In the genomic region with DNA sequence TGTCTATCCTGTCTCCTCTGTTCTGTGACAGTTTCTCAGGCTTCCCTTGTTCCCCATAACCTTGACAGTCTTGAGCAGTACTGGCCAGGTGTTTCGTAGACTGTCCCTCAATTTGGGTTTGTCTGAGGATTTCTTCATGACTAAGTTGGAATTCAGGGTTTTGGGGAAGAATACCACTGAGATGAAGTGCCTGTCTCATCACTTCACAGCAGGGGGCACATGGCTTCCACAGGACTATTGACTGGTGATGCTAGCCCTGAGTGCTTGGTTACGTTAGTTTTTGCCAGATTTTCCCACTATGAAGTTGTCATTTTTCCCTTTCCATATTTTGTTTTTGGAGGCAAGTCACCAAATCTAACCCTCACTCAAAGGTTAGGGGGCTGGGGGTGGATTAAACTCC, we compare ENCODE assay signal across 13 cellular contexts. TPM values are rescaled to one million over a fixed set of nuclear protein-coding genes. Genes with fewer than 3 reads are reported as not detected.
DNase-seq lines count a peak whose midpoint lies in the region; ATAC-seq and TF ChIP-seq lines count a peak whose summit lies in the region.
"Had no signal": no experiment of that assay in that cellular context is flagged by ENCODE, and none has a peak within 500 bp of the region (broad histone marks: within the 10 kb centered on the region; RNA-seq: fewer than 3 reads in every experiment).

No MANE protein-coding gene starts in this region.

- POLR2A ChIA-PET in BJ (lab: Charles Lee) (no interaction called here), HEK293T (lab: Yijun Ruan, JAX) (no interaction called here)

- H3K36me3 ChIP-seq in BJ (ENCODE audit: control insufficient read depth, insufficient read depth, low read length) = no peaks in the 10 kb centered on the region
- H3K36me3 ChIP-seq: vagina had no signal

- in situ Hi-C loops in astrocyte of the spinal cord (cut with HindIII; ENCODE audit: low sequenced_read_pairs) = no loop called here

- ATAC-seq in GM18502 (IDR thresholded peaks at IDR 0.05; ENCODE audit: poor library complexity, unreplicated experiment) (no peak), HG03432 (IDR thresholded peaks at IDR 0.05; ENCODE audit: unreplicated experiment) (no peak)

- no peaks in the 10 kb centered on the region for H3K27me3 ChIP-seq in BJ (ENCODE audit: control insufficient read depth, insufficient read depth, low read length)
- H3K27me3 ChIP-seq: vagina had no signal

- H3K4me3 ChIP-seq in BJ (ENCODE audit: low read depth, low read length) (no peak overlapping the region), astrocyte of the spinal cord (ENCODE audit: low read depth, low read length) (no peak overlapping the region)
- H3K4me3 ChIP-seq: vagina had no signal

- DNase-seq in BJ (ENCODE audit: low read depth) (no peak), HEK293T (ENCODE audit: extremely low spot score) (peak; percentile 22), astrocyte of the spinal cord (ENCODE audit: low read depth, low spot score) (no peak), kidney tubule cell (ENCODE audit: low spot score) (peak; percentile 11)
- DNase-seq in activated naive CD4-positive, alpha-beta T cell (lab: John Stamatoyannopoulos, UW) = no peak
- no peak for DNase-seq in activated CD4-positive, alpha-beta T cell treated with anti-CD3 and anti-CD28 coated beads, Interleukin-2, amount 50 U/mL, for 4 hours
- DNase-seq: activated B cell treated with CpG ODN at 0.5 μM for 24 hours, NCI-H226, Right ventricle myocardium superior had no signal

- CTCF ChIA-PET in BJ (lab: Yijun Ruan, JAX) = interaction anchor here (2.1 kb wide), 1 partner anchor 382 kb away, joined by 9 read pairs; no protein-coding TSS in a partner anchor
- CTCF ChIA-PET in HEK293T (lab: Yijun Ruan, JAX) = interaction anchor here (1.6 kb wide), 1 partner anchor 14 kb away, joined by 4 read pairs; no protein-coding TSS in a partner anchor

- TF ChIP-seq CTCF in BJ (IDR thresholded peaks at IDR 0.05; ENCODE audit: insufficient read depth, low read depth, low read length) (0 out of 2 replicates have a peak, but pooled peaks have one; percentile 30), astrocyte of the spinal cord (IDR thresholded peaks at IDR 0.05; ENCODE audit: low read depth, low read length) (peak; percentile 17)

TF ChIP-seq in HEK293T, 16 proteins besides CTCF, POLR2A, EP300 and RAD21:
- TF ChIP-seq L3MBTL2 (conservative IDR thresholded peaks at IDR 0.05) (no peak), ZNF384 (IDR thresholded peaks at IDR 0.05) (no peak), CTBP1 (IDR thresholded peaks at IDR 0.05; ENCODE audit: borderline replicate concordance) (no peak), FOXK2 (IDR thresholded peaks at IDR 0.05) (no peak), FOXM1 (IDR thresholded peaks at IDR 0.05; ENCODE audit: borderline replicate concordance) (no peak), LEF1 (IDR thresholded peaks at IDR 0.05; ENCODE audit: borderline replicate concordance) (no peak), NFRKB (IDR thresholded peaks at IDR 0.05) (no peak), SUZ12 (IDR thresholded peaks at IDR 0.05) (no peak), ELF4 (IDR thresholded peaks at IDR 0.05) (no peak), ARNT (IDR thresholded peaks at IDR 0.05) (no peak), HDGF (IDR thresholded peaks at IDR 0.05; ENCODE audit: borderline replicate concordance) (no peak), BHLHE40 (IDR thresholded peaks at IDR 0.05; ENCODE audit: borderline replicate concordance) (no peak)
- TF ChIP-seq, protein P1, sequence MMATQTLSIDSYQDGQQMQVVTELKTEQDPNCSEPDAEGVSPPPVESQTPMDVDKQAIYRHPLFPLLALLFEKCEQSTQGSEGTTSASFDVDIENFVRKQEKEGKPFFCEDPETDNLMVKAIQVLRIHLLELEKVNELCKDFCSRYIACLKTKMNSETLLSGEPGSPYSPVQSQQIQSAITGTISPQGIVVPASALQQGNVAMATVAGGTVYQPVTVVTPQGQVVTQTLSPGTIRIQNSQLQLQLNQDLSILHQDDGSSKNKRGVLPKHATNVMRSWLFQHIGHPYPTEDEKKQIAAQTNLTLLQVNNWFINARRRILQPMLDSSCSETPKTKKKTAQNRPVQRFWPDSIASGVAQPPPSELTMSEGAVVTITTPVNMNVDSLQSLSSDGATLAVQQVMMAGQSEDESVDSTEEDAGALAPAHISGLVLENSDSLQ (IDR thresholded peaks at IDR 0.05) = no peak

RNA-seq across cellular contexts. Expression of a gene that starts 45.7 kb away (rescaled TPM):
- not detected in 2 replicates for polyA plus RNA-seq in BJ (2011; rRNA removed)
- not detected in 2 replicates for polyA minus RNA-seq in BJ (2011; rRNA and poly(A)+ RNA removed)
- polyA plus RNA-seq: IgD-negative memory B cell had no signal

RNA-seq across cellular contexts. Expression of a gene that starts 53.7 kb away (rescaled TPM):
- 3.7 and 4.1 TPM in 2 replicates for polyA plus RNA-seq in BJ (2011; rRNA removed)
- 2.8 and 4.9 TPM in 2 replicates for polyA minus RNA-seq in BJ (2011; rRNA and poly(A)+ RNA removed)

RNA-seq across cellular contexts. Expression of a gene that starts 54.1 kb away (rescaled TPM):
- 615 and 873 TPM in 2 replicates for polyA plus RNA-seq in BJ (2011; rRNA removed)
- 103 and 144 TPM in 2 replicates for polyA minus RNA-seq in BJ (2011; rRNA and poly(A)+ RNA removed)

Comparison
In these comparisons a context has a peak if more than half of its experiments do, and no peak if none do; other contexts are left out.
1. DNase-seq: peak in HEK293T (single experiment) and kidney tubule cell (single experiment); none in BJ (single experiment), astrocyte of the spinal cord (single experiment), activated naive CD4-positive, alpha-beta T cell (0 of 4) and activated CD4-positive, alpha-beta T cell treated with anti-CD3 and anti-CD28 coated beads, Interleukin-2, amount 50 U/mL, for 4 hours (0 of 2).